ENCODE assay signal across 8 cellular contexts in genomic region chr15:93997071-93997658, GRCh38.
DNase-seq lines count a peak whose midpoint lies in the region; ATAC-seq and TF ChIP-seq lines count a peak whose summit lies in the region.
"Had no signal": no experiment of that assay in that cellular context is flagged by ENCODE, and none has a peak within 500 bp of the region (broad histone marks: within the 10 kb centered on the region; RNA-seq: fewer than 3 reads in every experiment).

No MANE protein-coding gene starts in this region.

- no peak overlapping the region for H3K9ac ChIP-seq in MM.1S (ENCODE audit: low read length)
- H3K9ac ChIP-seq in colonic mucosa (ENCODE audit: low read depth in 2 of 2, low read length in 2 of 2): no peak overlapping the region

- DNase-seq in GM12865 (ENCODE audit: low read depth) (peak; percentile 11), MM.1S (no peak), colonic mucosa (no peak), pons (ENCODE audit: low spot score) (peak; percentile 38), globus pallidus (ENCODE audit: low spot score) (no peak)
- DNase-seq in activated CD4-positive, alpha-beta T cell treated with anti-CD3 and anti-CD28 coated beads, Interleukin-2, amount 50 U/mL, for 1 hour: no peak

- H3K36me3 ChIP-seq in MM.1S (replicated peaks; ENCODE audit: insufficient read depth, low read length) (no peaks in the 10 kb centered on the region), colonic mucosa (no peaks in the 10 kb centered on the region)
- H3K36me3 ChIP-seq: neutrophil had no signal

- no peaks in the 10 kb centered on the region for H4K20me1 ChIP-seq in MM.1S (ENCODE audit: insufficient read depth, low read length)

- H2AFZ ChIP-seq in MM.1S (ENCODE audit: low read length): no peak overlapping the region

- H3F3A ChIP-seq in MM.1S (ENCODE audit: insufficient read depth, low read length): no peaks in the 10 kb centered on the region

- no peak overlapping the region for H3K4me2 ChIP-seq in MM.1S (ENCODE audit: low read depth, low read length)

- TF ChIP-seq CTCF in GM12865 (IDR thresholded peaks at IDR 0.05; ENCODE audit: insufficient read depth, low read depth, low read length, missing control alignments): peak; percentile 65
- peak; percentile 58 for TF ChIP-seq CTCF in MM.1S (IDR thresholded peaks at IDR 0.05; ENCODE audit: low read length)
- peak; percentile 70 for TF ChIP-seq CTCF in colonic mucosa (IDR thresholded peaks at IDR 0.05)

- no peak for ATAC-seq in HG03442 (IDR thresholded peaks at IDR 0.05; ENCODE audit: unreplicated experiment)

- H3K4me1 ChIP-seq in MM.1S (ENCODE audit: low read length) (no peaks in the 10 kb centered on the region), colonic mucosa (no peaks in the 10 kb centered on the region)

- intact Hi-C loops in colonic mucosa (cut with DNase I): loop anchor here (5.0 kb wide), 1 partner anchor 125 kb away; no protein-coding TSS in a partner anchor

- H3K9me3 ChIP-seq in MM.1S (replicated peaks; ENCODE audit: insufficient read depth, low read length) (no peaks in the 10 kb centered on the region), colonic mucosa (no peaks in the 10 kb centered on the region)
- H3K9me3 ChIP-seq: neutrophil had no signal

- no peak overlapping the region for H3K27ac ChIP-seq in MM.1S (ENCODE audit: low read length)
- H3K27ac ChIP-seq in colonic mucosa: no peak overlapping the region
- H3K27ac ChIP-seq: neutrophil had no signal

- H3K4me3 ChIP-seq in GM12865 (ENCODE audit: low read depth, low read length) (no peak overlapping the region), MM.1S (ENCODE audit: low read length) (no peak overlapping the region), colonic mucosa (no peak overlapping the region)

- no peaks in the 10 kb centered on the region for H3K27me3 ChIP-seq in MM.1S (replicated peaks; ENCODE audit: insufficient read depth, low read length)
- no peaks in the 10 kb centered on the region for H3K27me3 ChIP-seq in colonic mucosa
- H3K27me3 ChIP-seq: neutrophil had no signal

- no peaks in the 10 kb centered on the region for H3K9me2 ChIP-seq in MM.1S (replicated peaks; ENCODE audit: insufficient read depth, low read length)

- H3K79me2 ChIP-seq in MM.1S (ENCODE audit: low read length): no peaks in the 10 kb centered on the region

Comparison
In these comparisons a context has a peak if more than half of its experiments do, and no peak if none do; other contexts are left out.
1. DNase-seq: peak in GM12865 (single experiment) and pons (single experiment); none in MM.1S (single experiment), colonic mucosa (single experiment), globus pallidus (single experiment) and activated CD4-positive, alpha-beta T cell treated with anti-CD3 and anti-CD28 coated beads, Interleukin-2, amount 50 U/mL, for 1 hour (single experiment).
2. Peak in every context shown above with its lines, with median percentiles within 50 percentile points of each other: CTCF ChIP-seq.